29 cellular contexts compared by ENCODE assay signal in genomic region chr6:55395836-55396235, GRCh38.
"Had no signal": no experiment of that assay in that cellular context is flagged by ENCODE, and none has a peak within 500 bp of the region (broad histone marks: within the 10 kb centered on the region; RNA-seq: fewer than 3 reads in every experiment).

No MANE protein-coding gene starts in this region.

- H3K9me3 ChIP-seq: body of pancreas, esophagus muscularis mucosa, gastroesophageal sphincter, heart right ventricle had no signal

- H3K4me3 ChIP-seq: body of pancreas, esophagus muscularis mucosa, gastroesophageal sphincter, heart right ventricle had no signal

- H3K36me3 ChIP-seq: esophagus muscularis mucosa, gastroesophageal sphincter, heart right ventricle, WERI-Rb-1 had no signal

- ATAC-seq: activated CD4-positive, CD25-positive, alpha-beta regulatory T cell treated with anti-CD3 and anti-CD28 coated beads, Interleukin-2, amount 50 U/mL, for 24 hours; activated CD8-positive, alpha-beta T cell treated with anti-CD3 and anti-CD28 coated beads for 36 hours; activated T-cell treated with anti-CD3 and anti-CD28 coated beads, Interleukin-2, amount 50 U/mL, for 4 hours; activated T-helper 17 cell treated with anti-CD3 and anti-CD28 coated beads, Interleukin-2, amount 50 U/mL, for 72 hours; body of pancreas; effector memory CD8-positive, alpha-beta T cell; gastroesophageal sphincter; heart right ventricle; T-helper 17 cell had no signal

- H3K27ac ChIP-seq: body of pancreas, esophagus muscularis mucosa, gastroesophageal sphincter, heart right ventricle, WERI-Rb-1 had no signal

- DNase-seq: activated B cell treated with CpG ODN at 0.5 μM for 24 hours; activated CD4-positive, alpha-beta T cell treated with anti-CD3 and anti-CD28 coated beads for 48 hours; activated CD4-positive, alpha-beta T cell treated with anti-CD3 and anti-CD28 coated beads, Interleukin-2, amount 50 U/mL, for 1 hour; activated CD4-positive, alpha-beta T cell treated with anti-CD3 and anti-CD28 coated beads, Interleukin-2, amount 50 U/mL, for 48 hours; activated CD8-positive, alpha-beta memory T cell treated with anti-CD3 and anti-CD28 coated beads for 24 hours; activated CD8-positive, alpha-beta T cell treated with anti-CD3 and anti-CD28 coated beads for 36 hours; activated effector memory CD4-positive, alpha-beta T cell treated with Interleukin-2 at 50 U/mL for 16 hours; activated gamma-delta T cell treated with Interleukin-2 at 50 U/mL for 16 hours; activated naive CD4-positive, alpha-beta T cell treated with anti-CD3 and anti-CD28 coated beads, Interleukin-2, amount 50 U/mL, for 16 hours; activated naive CD4-positive, alpha-beta T cell treated with Interleukin-2 at 50 U/mL for 16 hours; activated T-cell treated with anti-CD3 and anti-CD28 coated beads, Interleukin-2, amount 50 U/mL, for 4 hours; amygdala; aorta; body of pancreas; caudate nucleus; cortex of kidney; dermis blood vessel endothelial cell; effector CD4-positive, alpha-beta T cell; effector memory CD8-positive, alpha-beta T cell; erythroblast; foreskin melanocyte; heart right ventricle; T-helper 17 cell; T1000; WERI-Rb-1 had no signal

- H3K27me3 ChIP-seq: body of pancreas, esophagus muscularis mucosa, gastroesophageal sphincter, heart right ventricle had no signal

- H3K4me1 ChIP-seq: body of pancreas had no signal
